In genomic region chr18:38186491-38186890, GRCh38 we compare ENCODE assay signal across 29 cellular contexts.
"Had no signal": no experiment of that assay in that cellular context is flagged by ENCODE, and none has a peak within 500 bp of the region (broad histone marks: within the 10 kb centered on the region; RNA-seq: fewer than 3 reads in every experiment).

No MANE protein-coding gene starts in this region.

- DNase-seq: stimulated activated CD4-positive, alpha-beta T cell treated with anti-CD3 and anti-CD28 coated beads, Interleukin-2, amount 100 ng/mL, for 48 hours; stimulated activated CD4-positive, alpha-beta T cell treated with anti-CD3 and anti-CD28 coated beads, Interleukin-4, amount 100 ng/mL, for 1 hour; stimulated activated CD4-positive, alpha-beta T cell treated with anti-CD3 and anti-CD28 coated beads, Interleukin-4, amount 100 ng/mL, for 24 hours; stimulated activated CD4-positive, alpha-beta T cell treated with anti-CD3 and anti-CD28 coated beads, Interleukin-4, amount 100 ng/mL, for 4 hours; stimulated activated CD8-positive, alpha-beta memory T cell treated with anti-CD3 and anti-CD28 coated beads, Interleukin-4, amount 100 ng/mL, for 48 hours; stimulated activated naive B cell treated with anti-CD40 and anti-IgM and Interleukin-4, amounts not matched to agents 10 μg/mL and 1 μg/mL and 100 μg/mL, for 72 hours; stimulated activated naive CD4-positive, alpha-beta T cell; stimulated activated naive CD4-positive, alpha-beta T cell treated with Interleukin-2 at 50 U/mL for 16 hours; stimulated activated naive CD8-positive, alpha-beta T cell treated with anti-CD3 and anti-CD28 coated beads, Interleukin-15, amount 100 ng/mL, for 72 hours; stimulated activated naive CD8-positive, alpha-beta T cell treated with anti-CD3 and anti-CD28 coated beads, Interleukin-15, Interleukin-2, amounts not matched to agents 100 U/mL and 50 U/mL, for 24 hours; stomach; substantia nigra; testis; thyroid gland; tibial artery; transverse colon; trophoblast cell; upper lobe of left lung; upper lobe of right lung; uterus had no signal

- H3K27me3 ChIP-seq: stomach, suprapubic skin, testis, thyroid gland, tibial artery, tibial nerve, transverse colon, upper lobe of left lung, upper lobe of right lung, uterus, vagina had no signal

- H3K36me3 ChIP-seq: stomach, suprapubic skin, thoracic aorta, thyroid gland, tibial artery, tibial nerve, transverse colon, upper lobe of left lung, upper lobe of right lung, uterus, vagina had no signal

- H3K4me3 ChIP-seq: stomach, suprapubic skin, testis, thoracic aorta, thyroid gland, tibial artery, tibial nerve, transverse colon, upper lobe of left lung, upper lobe of right lung, uterus, vagina had no signal

- H3K27ac ChIP-seq: stomach, suprapubic skin, testis, thoracic aorta, thyroid gland, tibial artery, tibial nerve, transverse colon, upper lobe of left lung, upper lobe of right lung, uterus, vagina had no signal

- H3K36me3 Mint-ChIP-seq: stimulated activated effector memory CD8-positive, alpha-beta T cell treated with anti-CD3 and anti-CD28 coated beads, Interleukin-12 subunit alpha, Interleukin-12 subunit beta, amount 100 ng/mL, for 72 hours; stimulated activated memory B cell treated with anti-CD40 and anti-IgM and Interleukin-4, amounts not matched to agents 10 μg/mL and 1 μg/mL and 100 μg/mL, for 72 hours; stimulated activated naive B cell treated with anti-CD40 and anti-IgM and Interleukin-4, amounts not matched to agents 10 μg/mL and 1 μg/mL and 100 μg/mL, for 72 hours; type B pancreatic cell had no signal

- H3K4me3 Mint-ChIP-seq: stimulated activated effector memory CD8-positive, alpha-beta T cell treated with anti-CD3 and anti-CD28 coated beads, Interleukin-12 subunit alpha, Interleukin-12 subunit beta, amount 100 ng/mL, for 72 hours; stimulated activated memory B cell treated with anti-CD40 and anti-IgM and Interleukin-4, amounts not matched to agents 10 μg/mL and 1 μg/mL and 100 μg/mL, for 72 hours; stimulated activated naive B cell treated with anti-CD40 and anti-IgM and Interleukin-4, amounts not matched to agents 10 μg/mL and 1 μg/mL and 100 μg/mL, for 72 hours; stimulated activated naive CD8-positive, alpha-beta T cell treated with anti-CD3 and anti-CD28 coated beads, Interleukin-15, amount 100 ng/mL, for 72 hours; stimulated activated naive CD8-positive, alpha-beta T cell treated with anti-CD3 and anti-CD28 coated beads, Interleukin-15, Interleukin-2, amounts not matched to agents 100 ng/mL and 50 ng/mL, for 24 hours; type B pancreatic cell had no signal

- H3K27me3 Mint-ChIP-seq: stimulated activated memory B cell treated with anti-CD40 and anti-IgM and Interleukin-4, amounts not matched to agents 10 μg/mL and 1 μg/mL and 100 μg/mL, for 72 hours; stimulated activated naive B cell treated with anti-CD40 and anti-IgM and Interleukin-4, amounts not matched to agents 10 μg/mL and 1 μg/mL and 100 μg/mL, for 72 hours; stimulated activated naive CD8-positive, alpha-beta T cell treated with anti-CD3 and anti-CD28 coated beads, Interleukin-15, amount 100 ng/mL, for 72 hours; stimulated activated naive CD8-positive, alpha-beta T cell treated with anti-CD3 and anti-CD28 coated beads, Interleukin-15, Interleukin-2, amounts not matched to agents 100 ng/mL and 50 ng/mL, for 24 hours; type B pancreatic cell had no signal

- H3K9me3 ChIP-seq: testis, thoracic aorta, thyroid gland, upper lobe of right lung, uterus, vagina had no signal

- H3K4me1 ChIP-seq: stomach, suprapubic skin, testis, thyroid gland, tibial artery, tibial nerve, transverse colon, upper lobe of left lung, upper lobe of right lung, uterus, vagina had no signal

- H3K27ac Mint-ChIP-seq: stimulated activated effector memory CD8-positive, alpha-beta T cell treated with anti-CD3 and anti-CD28 coated beads, Interleukin-12 subunit alpha, Interleukin-12 subunit beta, amount 100 ng/mL, for 72 hours; stimulated activated memory B cell treated with anti-CD40 and anti-IgM and Interleukin-4, amounts not matched to agents 10 μg/mL and 1 μg/mL and 100 μg/mL, for 72 hours; stimulated activated naive B cell treated with anti-CD40 and anti-IgM and Interleukin-4, amounts not matched to agents 10 μg/mL and 1 μg/mL and 100 μg/mL, for 72 hours; stimulated activated naive CD8-positive, alpha-beta T cell treated with anti-CD3 and anti-CD28 coated beads, Interleukin-15, amount 100 ng/mL, for 72 hours; stimulated activated naive CD8-positive, alpha-beta T cell treated with anti-CD3 and anti-CD28 coated beads, Interleukin-15, Interleukin-2, amounts not matched to agents 100 ng/mL and 50 ng/mL, for 24 hours; type B pancreatic cell had no signal

- H3K9me3 Mint-ChIP-seq: stimulated activated memory B cell treated with anti-CD40 and anti-IgM and Interleukin-4, amounts not matched to agents 10 μg/mL and 1 μg/mL and 100 μg/mL, for 72 hours; stimulated activated naive CD8-positive, alpha-beta T cell treated with anti-CD3 and anti-CD28 coated beads, Interleukin-15, amount 100 ng/mL, for 72 hours; stimulated activated naive CD8-positive, alpha-beta T cell treated with anti-CD3 and anti-CD28 coated beads, Interleukin-15, Interleukin-2, amounts not matched to agents 100 ng/mL and 50 ng/mL, for 24 hours had no signal

- FAIRE-seq: urothelium cell line had no signal

- H3K4me1 Mint-ChIP-seq: stimulated activated effector memory CD8-positive, alpha-beta T cell treated with anti-CD3 and anti-CD28 coated beads, Interleukin-12 subunit alpha, Interleukin-12 subunit beta, amount 100 ng/mL, for 72 hours; stimulated activated memory B cell treated with anti-CD40 and anti-IgM and Interleukin-4, amounts not matched to agents 10 μg/mL and 1 μg/mL and 100 μg/mL, for 72 hours; stimulated activated naive B cell treated with anti-CD40 and anti-IgM and Interleukin-4, amounts not matched to agents 10 μg/mL and 1 μg/mL and 100 μg/mL, for 72 hours; stimulated activated naive CD8-positive, alpha-beta T cell treated with anti-CD3 and anti-CD28 coated beads, Interleukin-15, amount 100 ng/mL, for 72 hours had no signal

- ATAC-seq: stimulated activated effector memory CD8-positive, alpha-beta T cell treated with anti-CD3 and anti-CD28 coated beads, Interleukin-12 subunit alpha, Interleukin-12 subunit beta, amount 100 ng/mL, for 72 hours; stimulated activated memory B cell treated with anti-CD40 and anti-IgM and Interleukin-4, amounts not matched to agents 10 μg/mL and 1 μg/mL and 100 μg/mL, for 72 hours; stimulated activated naive B cell treated with anti-CD40 and anti-IgM and Interleukin-4, amounts not matched to agents 10 μg/mL and 1 μg/mL and 100 μg/mL, for 72 hours; stimulated activated naive CD8-positive, alpha-beta T cell treated with anti-CD3 and anti-CD28 coated beads, Interleukin-15, amount 100 ng/mL, for 72 hours; stimulated activated naive CD8-positive, alpha-beta T cell treated with anti-CD3 and anti-CD28 coated beads, Interleukin-15, Interleukin-2, amounts not matched to agents 100 U/mL and 50 U/mL, for 24 hours; upper lobe of right lung had no signal
